In the genomic region with DNA sequence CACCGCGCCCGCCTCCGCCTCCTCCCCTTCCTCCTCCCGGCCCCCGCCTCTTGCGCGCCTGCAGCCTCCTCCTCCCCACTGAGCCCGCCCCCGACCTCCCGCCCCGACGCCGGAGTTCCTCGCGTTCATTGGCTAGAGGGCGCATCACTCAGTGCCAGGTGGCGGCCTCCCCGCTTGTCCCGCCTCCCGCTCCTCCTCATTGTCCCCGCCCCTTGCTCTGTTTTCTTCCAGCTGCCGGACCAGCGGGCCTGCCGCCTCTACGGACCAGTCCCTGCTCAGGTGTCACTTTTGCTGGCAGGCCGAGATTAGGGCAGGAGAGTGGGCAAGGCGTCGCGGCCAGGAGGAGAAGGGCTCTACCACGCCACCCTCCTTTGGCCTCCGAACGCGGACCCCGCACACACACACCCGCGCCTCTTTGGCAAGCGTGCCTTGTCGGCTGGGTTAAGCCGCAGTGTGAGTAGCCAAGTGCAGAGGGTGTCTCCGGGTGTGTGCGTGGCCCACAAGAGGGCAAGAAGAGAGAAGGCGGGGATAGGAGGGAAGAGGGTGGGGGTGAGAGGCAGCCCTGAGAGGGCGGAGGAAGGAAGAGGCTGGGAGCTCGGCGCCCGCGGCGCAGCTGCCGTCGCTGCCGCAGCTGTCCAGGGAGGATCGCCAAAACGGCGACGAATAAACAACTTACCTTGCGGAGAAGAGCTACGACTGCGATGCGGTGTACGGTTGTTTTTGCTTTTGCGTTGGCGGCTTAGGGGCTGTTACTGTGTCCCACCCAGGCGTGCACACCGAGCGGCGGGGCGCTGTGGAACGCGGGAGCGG, we compare ENCODE assay signal across 8 cellular contexts. TPM values are rescaled to one million over a fixed set of nuclear protein-coding genes. Genes with fewer than 3 reads are reported as not detected.
DNase-seq lines count a peak whose midpoint lies in the region; ATAC-seq and TF ChIP-seq lines count a peak whose summit lies in the region.

No MANE protein-coding gene starts in this region.

- H3F3A ChIP-seq in PC-3 (ENCODE audit: low read length, unreplicated experiment): no peaks in the 10 kb centered on the region

- no peaks in the 10 kb centered on the region for H3K9me3 Mint-ChIP-seq in activated T-cell treated with anti-CD3 and anti-CD28 coated beads, Interleukin-2, amount 50 U/mL, for 4 hours

- no peaks in the 10 kb centered on the region for H3K9me2 ChIP-seq in PC-3 (replicated peaks; ENCODE audit: low read length)

- H3K36me3 Mint-ChIP-seq in activated T-cell treated with anti-CD3 and anti-CD28 coated beads, Interleukin-2, amount 50 U/mL, for 4 hours (ENCODE audit: insufficient read depth): no peaks in the 10 kb centered on the region

- peak; percentile 80 for ATAC-seq in GM21723 (IDR thresholded peaks at IDR 0.05; ENCODE audit: unreplicated experiment)
- ATAC-seq in PC-3: peak; percentile 65
- peak; percentile 89 to 90 for ATAC-seq in activated T-cell treated with anti-CD3 and anti-CD28 coated beads, Interleukin-2, amount 50 U/mL, for 4 hours
- peak; percentile 96 for ATAC-seq in esophagus mucosa

- peak overlapping the region; percentile 93 for H3K27ac ChIP-seq in PC-3 (ENCODE audit: low read length)
- H3K27ac ChIP-seq in muscle layer of colon (ENCODE audit: low read depth, low read length): peak overlapping the region; percentile 99

- H3K4me1 Mint-ChIP-seq in activated T-cell treated with anti-CD3 and anti-CD28 coated beads, Interleukin-2, amount 50 U/mL, for 4 hours (ENCODE audit: low read depth): peaks cover 34% of the 10 kb centered on the region

- DNase-seq in DMS53 (lab: John Stamatoyannopoulos, UW) (peak; percentile 96), KBM-7 (peak; percentile 94), PC-3 (peak; percentile 91)
- DNase-seq in activated T-cell treated with anti-CD3 and anti-CD28 coated beads, Interleukin-2, amount 50 U/mL, for 4 hours: peak; percentile 99
- peak; percentile 99 for DNase-seq in stimulated activated CD8-positive, alpha-beta memory T cell treated with anti-CD3 and anti-CD28 coated beads, Interleukin-7, amount 100 ng/mL, for 1 hour (ENCODE audit: low read depth in 2 of 2)

- H3K9me3 ChIP-seq in PC-3 (ENCODE audit: low read length): no peaks in the 10 kb centered on the region
- no peaks in the 10 kb centered on the region for H3K9me3 ChIP-seq in muscle layer of colon (ENCODE audit: low read length)

- BruUV-seq in PC-3 (replicated peaks; lab: Mats Ljungman, UMichigan): TSS peak; percentile 74

- no peak for TF ChIP-seq CTCF in PC-3 (conservative IDR thresholded peaks at IDR 0.05; ENCODE audit: low read depth, low read length)

- H3K4me1 ChIP-seq in PC-3 (ENCODE audit: insufficient read depth, low read length) (peaks cover 27% of the 10 kb centered on the region), muscle layer of colon (ENCODE audit: insufficient read depth, low read length) (peaks cover 24% of the 10 kb centered on the region)

- H2AFZ ChIP-seq in PC-3 (ENCODE audit: low read length): peak overlapping the region; percentile 86

- H3K9ac ChIP-seq in PC-3 (ENCODE audit: low read length) (peak overlapping the region; percentile 94), muscle layer of colon (ENCODE audit: low read length) (peak overlapping the region; percentile 90)

- peaks cover 16% of the 10 kb centered on the region for H4K20me1 ChIP-seq in PC-3 (ENCODE audit: low read length)

- H3K4me2 ChIP-seq in PC-3 (ENCODE audit: low read length): peak overlapping the region; percentile 96

- in situ Hi-C loops in KBM-7 (cut with MboI; ENCODE audit: low pct_unique_long_range_greater_than_20kb, low sequenced_read_pairs): no loop called here

- H3K36me3 ChIP-seq in PC-3 (ENCODE audit: low read depth, low read length) (no peaks in the 10 kb centered on the region), muscle layer of colon (ENCODE audit: insufficient read depth, low read length) (no peaks in the 10 kb centered on the region)

- CTCF ChIA-PET in PC-3 (lab: Charles Lee): interaction anchor here (1.0 kb wide), 1 partner anchor 383 kb away, joined by 3 read pairs; no protein-coding TSS in a partner anchor

- H3K4me3 Mint-ChIP-seq in activated T-cell treated with anti-CD3 and anti-CD28 coated beads, Interleukin-2, amount 50 U/mL, for 4 hours: peak overlapping the region; percentile 96

- H3K4me3 ChIP-seq in PC-3 (ENCODE audit: low read length) (peak overlapping the region; percentile 97), muscle layer of colon (ENCODE audit: low read depth in 1 of 2, low read length in 2 of 2) (peak overlapping the region; percentile 96 to 99)

- peaks cover 48% of the 10 kb centered on the region for H3K79me2 ChIP-seq in PC-3 (ENCODE audit: low read length)

- intact Hi-C loops in PC-3 (cut with micrococcal nuclease): loop anchor here (2.0 to 10.0 kb wide), 8 partner anchors 83 to 927 kb away; partner anchors contain the start of gene BANK1

- H3K27me3 ChIP-seq in PC-3 (ENCODE audit: low read length) (no peaks in the 10 kb centered on the region), muscle layer of colon (ENCODE audit: control insufficient read depth in 1 of 2, insufficient read depth in 2 of 2, low read length in 2 of 2) (no peaks in the 10 kb centered on the region)

- POLR2A ChIA-PET in PC-3 (lab: Charles Lee; ENCODE audit: unreplicated experiment): interaction anchor here (0.6 to 1.6 kb wide), 8 partner anchors 8 to 384 kb away, joined by 3 to 8 read pairs (median 7); no protein-coding TSS in a partner anchor

- H3K27me3 Mint-ChIP-seq in activated T-cell treated with anti-CD3 and anti-CD28 coated beads, Interleukin-2, amount 50 U/mL, for 4 hours (ENCODE audit: low read depth): peaks cover 15% of the 10 kb centered on the region

RNA-seq across cellular contexts. Expression of gene PPP3CA, which starts 0.4 kb away (rescaled TPM):
- total RNA-seq in PC-3 (2014; rRNA removed) (15.5 and 19.2 TPM in 2 replicates), esophagus mucosa (18.5 TPM)
- total RNA-seq in activated T-cell treated with anti-CD3 and anti-CD28 coated beads, Interleukin-2, amount 50 U/mL, for 4 hours: 10 to 100 TPM in 1 of 3 donors, 1 to 10 TPM in 2; 6.7 to 11.6 (median 9.4) TPM

Comparison
In these comparisons a context has a peak if more than half of its experiments do, and no peak if none do; other contexts are left out.
1. Peak in every context shown above with its lines: DNase-seq, ATAC-seq, H3K4me3 ChIP-seq and H3K27ac ChIP-seq.